ENCODE assay signal across 10 cellular contexts in genomic region chr3:58082047-58082446, GRCh38.
DNase-seq lines count a peak whose midpoint lies in the region; ATAC-seq and TF ChIP-seq lines count a peak whose summit lies in the region.
"Had no signal": no experiment of that assay in that cellular context is flagged by ENCODE, and none has a peak within 500 bp of the region (broad histone marks: within the 10 kb centered on the region; RNA-seq: fewer than 3 reads in every experiment).

No MANE protein-coding gene starts in this region.

- no peak for TF ChIP-seq CTCF in PC-3 (conservative IDR thresholded peaks at IDR 0.05; ENCODE audit: low read depth, low read length)
- TF ChIP-seq CTCF in cardiac fibroblast (IDR thresholded peaks at IDR 0.05; ENCODE audit: low read depth, low read length) = no peak
- TF ChIP-seq CTCF in retinal pigment epithelial cell (conservative IDR thresholded peaks at IDR 0.05; ENCODE audit: low read depth, low read length) = no peak

- ATAC-seq in PC-3 (0 out of 2 replicates have a peak, but pooled peaks have one; percentile 11), aorta (ENCODE audit: low FRiP score) (no peak)

- H3K79me2 ChIP-seq in PC-3 (ENCODE audit: low read length) = peaks cover 95% of the 10 kb centered on the region

- no peak overlapping the region for H2AFZ ChIP-seq in PC-3 (ENCODE audit: low read length)

- H3K4me3 ChIP-seq in PC-3 (ENCODE audit: low read length) (no peak overlapping the region), cardiac fibroblast (replicated peaks in 1 of 2; ENCODE audit: low read depth in 2 of 2, low read length in 2 of 2) (no peak overlapping the region), retinal pigment epithelial cell (ENCODE audit: low read length) (no peak overlapping the region), aorta (ENCODE audit: low read length in 2 of 2) (no peak overlapping the region)

- H3K27ac ChIP-seq in PC-3 (ENCODE audit: low read length) (no peak overlapping the region), aorta (ENCODE audit: low read depth in 1 of 2, low read length in 2 of 2) (peak overlapping the region in 1 of 2 donors; percentile 33)

- POLR2A ChIA-PET in PC-3 (lab: Charles Lee; ENCODE audit: unreplicated experiment) = no interaction called here

- H4K20me1 ChIP-seq in PC-3 (ENCODE audit: low read length) = peaks cover 49% of the 10 kb centered on the region

- DNase-seq in ELF-1 (ENCODE audit: low read depth, low spot score) (peak; percentile 16), PC-3 (no peak), cardiac fibroblast (ENCODE audit: low read depth in 2 of 2) (peak; percentile 64 to 84), retinal pigment epithelial cell (ENCODE audit: low read depth) (peak; percentile 34), SIG-M5 (lab: John Stamatoyannopoulos, UW) (no peak), HuH-7.5 (ENCODE audit: low spot score) (no peak), aorta (no peak), LoVo (ENCODE audit: low spot score) (no peak)
- DNase-seq: effector memory CD4-positive, alpha-beta T cell; NCI-H2081 had no signal

- H3K36me3 ChIP-seq in PC-3 (ENCODE audit: low read depth, low read length) (peaks cover 64% of the 10 kb centered on the region), aorta (ENCODE audit: control insufficient read depth in 1 of 2, insufficient read depth in 2 of 2, low read length in 1 of 2) (peaks cover 2 to 6% of the 10 kb centered on the region in 2 donors)

- peaks cover 3% of the 10 kb centered on the region for H3F3A ChIP-seq in PC-3 (ENCODE audit: low read length, unreplicated experiment)

- no peaks in the 10 kb centered on the region for H3K9me2 ChIP-seq in PC-3 (replicated peaks; ENCODE audit: low read length)

- intact Hi-C loops in PC-3 (cut with micrococcal nuclease) (no loop called here), aorta (cut with DNase I) (no loop called here)

- WGBS in aorta, 2 donors = 23 to 26% methylated on average over 7 of the region's 7 CpGs

- no peaks in the 10 kb centered on the region for H3K27me3 ChIP-seq in PC-3 (ENCODE audit: low read length)
- no peaks in the 10 kb centered on the region for H3K27me3 ChIP-seq in aorta (ENCODE audit: control insufficient read depth in 1 of 2, insufficient read depth in 2 of 2, low read length in 1 of 2)

- CTCF ChIA-PET in PC-3 (lab: Charles Lee) = interaction anchor here (1.2 kb wide), 1 partner anchor 120 kb away, joined by 3 read pairs; no protein-coding TSS in a partner anchor

- no peak overlapping the region for H3K9ac ChIP-seq in PC-3 (ENCODE audit: low read length)

- BruUV-seq in PC-3 (replicated peaks; lab: Mats Ljungman, UMichigan) = no TSS peak

- no peaks in the 10 kb centered on the region for H3K9me3 ChIP-seq in PC-3 (ENCODE audit: low read length)
- no peaks in the 10 kb centered on the region for H3K9me3 ChIP-seq in aorta (ENCODE audit: control insufficient read depth, low read length)

- no peaks in the 10 kb centered on the region for H3K4me1 ChIP-seq in PC-3 (ENCODE audit: insufficient read depth, low read length)
- no peaks in the 10 kb centered on the region for H3K4me1 ChIP-seq in aorta (ENCODE audit: control insufficient read depth in 1 of 2, insufficient read depth in 2 of 2, low read length in 2 of 2)

- H3K4me2 ChIP-seq in PC-3 (ENCODE audit: low read length) = no peak overlapping the region

Comparison
In these comparisons a context has a peak if more than half of its experiments do, and no peak if none do; other contexts are left out.
1. DNase-seq: peak in ELF-1 (single experiment), cardiac fibroblast (2 of 2) and retinal pigment epithelial cell (single experiment); none in PC-3 (single experiment), SIG-M5 (single experiment), HuH-7.5 (single experiment), aorta (0 of 2) and LoVo (single experiment).